ENCODE assay signal across 28 cellular contexts in genomic region chr14:90893510-90893909, GRCh38.
"Had no signal": no experiment of that assay in that cellular context is flagged by ENCODE, and none has a peak within 500 bp of the region (broad histone marks: within the 10 kb centered on the region; RNA-seq: fewer than 3 reads in every experiment).

No MANE protein-coding gene starts in this region.

- H3K4me3 ChIP-seq: breast epithelium, cardiac muscle cell, coronary artery, dorsolateral prefrontal cortex had no signal

- DNase-seq: activated CD4-positive, alpha-beta memory T cell treated with anti-CD3 and anti-CD28 coated beads, Interleukin-2, amount 10 ng/mL, durations not matched to agents 7 days and 5 days; activated CD4-positive, alpha-beta T cell treated with anti-CD3 and anti-CD28 coated beads for 4 hours; activated CD4-positive, alpha-beta T cell treated with anti-CD3 and anti-CD28 coated beads, Interleukin-2, amount 10 ng/mL, durations not matched to agents 7 days and 5 days; activated CD4-positive, alpha-beta T cell treated with anti-CD3 and anti-CD28 coated beads, Interleukin-2, amount 50 U/mL, for 4 hours; activated CD4-positive, CD25-positive, alpha-beta regulatory T cell; activated CD4-positive, CD25-positive, alpha-beta regulatory T cell treated with anti-CD3 and anti-CD28 coated beads, Interleukin-2, amount 50 U/mL, for 72 hours; activated CD8-positive, alpha-beta memory T cell treated with anti-CD3 and anti-CD28 coated beads, Interleukin-2, amount 50 U/mL, for 48 hours; activated effector memory CD4-positive, alpha-beta T cell treated with Interleukin-2 at 50 U/mL for 16 hours; activated gamma-delta T cell treated with Interleukin-2 at 50 U/mL for 16 hours; activated naive CD4-positive, alpha-beta T cell treated with anti-CD3 and anti-CD28 coated beads, Interleukin-2, amount 50 U/mL, for 16 hours; activated naive CD4-positive, alpha-beta T cell treated with Interleukin-2 at 50 U/mL for 16 hours; activated T-cell treated with anti-CD3 and anti-CD28 coated beads for 4 hours; activated T-cell treated with anti-CD3 and anti-CD28 coated beads, Interleukin-2, amount 50 U/mL, for 24 hours; activated T-cell treated with anti-CD3 and anti-CD28 coated beads, Interleukin-2, amount 50 U/mL, for 72 hours; amniotic stem cell; central memory CD4-positive, alpha-beta T cell; cerebellar nuclear complex; effector memory CD4-positive, alpha-beta T cell; endodermal cell; foreskin fibroblast; head of caudate nucleus; T-helper 2 cell had no signal

- H3K27me3 ChIP-seq: breast epithelium, cardiac muscle cell, dorsolateral prefrontal cortex had no signal

- H3K4me1 ChIP-seq: breast epithelium had no signal

- H3K27ac ChIP-seq: breast epithelium, cardiac muscle cell, coronary artery had no signal

- H3K36me3 ChIP-seq: breast epithelium, cardiac muscle cell had no signal

- H3K9me3 ChIP-seq: breast epithelium had no signal

- ATAC-seq: activated T-cell treated with anti-CD3 and anti-CD28 coated beads, Interleukin-2, amount 50 U/mL, for 72 hours; activated T-helper 17 cell treated with anti-CD3 and anti-CD28 coated beads, Interleukin-2, amount 50 U/mL, for 72 hours; esophagus mucosa had no signal
